Comparison of ENCODE assay signal across 20 cellular contexts in the genomic region with DNA sequence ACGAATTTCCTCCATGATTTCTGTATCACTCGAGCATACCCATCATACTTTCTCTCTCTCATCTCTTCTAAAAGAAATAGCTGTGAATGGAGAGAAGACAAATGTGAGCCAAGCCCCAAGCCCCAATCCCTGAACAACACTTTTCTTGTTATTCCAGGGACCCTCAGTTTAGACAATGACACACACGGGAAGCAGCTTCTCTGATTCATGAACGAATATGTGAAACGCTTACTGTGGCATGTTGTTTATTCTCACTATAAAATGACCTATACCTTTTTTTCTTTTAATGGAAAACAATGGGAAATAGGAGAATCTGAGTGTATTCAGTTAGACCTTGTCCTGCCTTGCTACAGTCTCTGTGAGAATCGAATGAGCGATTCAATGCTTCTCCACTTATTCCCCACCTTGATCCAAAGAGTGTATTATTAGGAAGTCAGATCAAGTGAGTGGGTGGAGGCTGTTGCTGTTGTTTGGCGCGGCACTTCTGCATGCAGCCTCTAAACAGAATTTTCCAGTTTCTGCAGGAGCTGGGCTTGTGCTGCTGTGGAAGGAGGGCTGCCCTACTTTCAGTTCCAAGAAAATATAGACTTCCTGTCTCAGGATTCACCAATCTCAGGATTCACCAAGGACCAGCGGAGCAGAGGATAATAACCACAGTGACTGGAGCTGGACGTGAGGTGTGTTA. TPM values are rescaled to one million over a fixed set of nuclear protein-coding genes. Genes with fewer than 3 reads are reported as not detected.
DNase-seq lines count a peak whose midpoint lies in the region; ATAC-seq and TF ChIP-seq lines count a peak whose summit lies in the region.
"Had no signal": no experiment of that assay in that cellular context is flagged by ENCODE, and none has a peak within 500 bp of the region (broad histone marks: within the 10 kb centered on the region; RNA-seq: fewer than 3 reads in every experiment).

No MANE protein-coding gene starts in this region.

- H3K36me3 ChIP-seq in heart left ventricle, result peaks cover 0 to 56% (median 42%) of the 10 kb centered on the region in 9 donors
- H3K36me3 ChIP-seq in left ventricle myocardium inferior, result peaks cover 55% of the 10 kb centered on the region
- peaks cover 13 to 41% of the 10 kb centered on the region in 2 donors for H3K36me3 ChIP-seq in muscle layer of duodenum (ENCODE audit: control insufficient read depth in 1 of 2, insufficient read depth in 2 of 2, low read length in 2 of 2)
- no peaks in the 10 kb centered on the region for H3K36me3 ChIP-seq in uterus
- H3K36me3 ChIP-seq: adrenal gland had no signal

- H3K27me3 ChIP-seq in heart left ventricle, result no peaks in the 10 kb centered on the region
- no peaks in the 10 kb centered on the region for H3K27me3 ChIP-seq in left ventricle myocardium inferior (ENCODE audit: low read depth)
- H3K27me3 ChIP-seq in muscle layer of duodenum (ENCODE audit: low read depth, low read length), result no peaks in the 10 kb centered on the region
- no peaks in the 10 kb centered on the region for H3K27me3 ChIP-seq in uterus
- H3K27me3 ChIP-seq: adrenal gland had no signal

- TF ChIP-seq POLR2A in heart left ventricle (IDR thresholded peaks at IDR 0.05), result no peak
- TF ChIP-seq POLR2A in uterus (IDR thresholded peaks at IDR 0.05), result no peak

- H3K9me3 ChIP-seq in heart left ventricle (no peaks in the 10 kb centered on the region), left ventricle myocardium inferior (replicated peaks) (no peaks in the 10 kb centered on the region), muscle layer of duodenum (ENCODE audit: control insufficient read depth in 1 of 2, low read length in 2 of 2) (no peaks in the 10 kb centered on the region), uterus (no peaks in the 10 kb centered on the region)
- H3K9me3 ChIP-seq: adrenal gland had no signal

- no peak overlapping the region for H3K4me3 ChIP-seq in heart left ventricle
- H3K4me3 ChIP-seq in left ventricle myocardium inferior, result no peak overlapping the region
- H3K4me3 ChIP-seq in muscle layer of duodenum (ENCODE audit: low read depth in 1 of 2, low read length in 2 of 2), result no peak overlapping the region
- no peak overlapping the region for H3K4me3 ChIP-seq in uterus
- H3K4me3 ChIP-seq: adrenal gland had no signal

- WGBS in heart left ventricle, 4 donors, result 80 to 91% (median 86%) methylated on average over 11 of the region's 11 CpGs

- intact Hi-C loops in heart left ventricle (cut with DNase I), result loop anchor here in 7 of 10 donors (2.0 to 10.0 kb wide), 4 partner anchors 240 to 320 kb away; no protein-coding TSS in a partner anchor
- intact Hi-C loops in left ventricle myocardium inferior (cut with micrococcal nuclease), result no loop called here
- intact Hi-C loops in uterus (cut with DNase I; ENCODE audit: low total_unique reads), result no loop called here
- intact Hi-C loops in posterior vena cava (cut with DNase I), result loop anchor here in 1 of 2 donors (5.0 to 10.0 kb wide), 2 partner anchors 50 to 318 kb away; no protein-coding TSS in a partner anchor

- peak overlapping the region in 3 of 12 donors; percentile 27 to 89 (median 41) for H3K27ac ChIP-seq in heart left ventricle
- H3K27ac ChIP-seq in left ventricle myocardium inferior (replicated peaks), result no peak overlapping the region
- H3K27ac ChIP-seq in muscle layer of duodenum (ENCODE audit: low read length), result peak overlapping the region; percentile 10
- peak overlapping the region; percentile 23 to 46 for H3K27ac ChIP-seq in uterus
- H3K27ac ChIP-seq: HL-60, KMS-11 had no signal

- H3K4me1 ChIP-seq in heart left ventricle, result peaks cover 0 to 62% (median 8%) of the 10 kb centered on the region in 12 donors
- peaks cover 24% of the 10 kb centered on the region for H3K4me1 ChIP-seq in left ventricle myocardium inferior
- H3K4me1 ChIP-seq in muscle layer of duodenum (ENCODE audit: control insufficient read depth in 1 of 2, insufficient read depth in 2 of 2, low read length in 2 of 2), result peaks cover 7 to 9% of the 10 kb centered on the region in 2 donors
- peaks cover 0 to 3% of the 10 kb centered on the region in 2 donors for H3K4me1 ChIP-seq in uterus

- peak in 3 of 4 donors; percentile 14 to 28 (median 19) for ATAC-seq in heart left ventricle
- ATAC-seq: activated CD8-positive, alpha-beta T cell treated with anti-CD3 and anti-CD28 coated beads, Interleukin-2, amount 10 ng/mL, durations not matched to agents 7 days and 5 days had no signal

- TF ChIP-seq CTCF in heart left ventricle (IDR thresholded peaks at IDR 0.05) (no peak), left ventricle myocardium inferior (IDR thresholded peaks at IDR 0.05; ENCODE audit: borderline replicate concordance) (no peak), uterus (IDR thresholded peaks at IDR 0.05) (no peak)

- DNase-seq in heart left ventricle (no peak), left ventricle myocardium inferior (no peak), dermis blood vessel endothelial cell (peak; percentile 48), uterus (no peak), posterior vena cava (ENCODE audit: low spot score) (no peak), NCI-H446 (lab: John Stamatoyannopoulos, UW) (no peak)
- DNase-seq in activated naive CD4-positive, alpha-beta T cell treated with Interleukin-2 at 50 U/mL for 16 hours, result no peak

RNA-seq across cellular contexts. Expression of a gene that starts 32.3 kb away (rescaled TPM):
- total RNA-seq in heart left ventricle, result not detected
- polyA plus RNA-seq in heart left ventricle, result not detected
- not detected for total RNA-seq in left ventricle myocardium inferior
- total RNA-seq in dermis blood vessel endothelial cell, result not detected in 2 replicates
- not detected for total RNA-seq in uterus
- not detected for total RNA-seq in posterior vena cava
- total RNA-seq: activated CD8-positive, alpha-beta T cell treated with anti-CD3 and anti-CD28 coated beads, Interleukin-2, amount 10 ng/mL, durations not matched to agents 7 days and 5 days; activated T-helper 1 cell treated with anti-CD3 and anti-CD28 coated beads, Interleukin-12 subunit alpha, Interleukin-12 subunit beta, Interleukin-2, Interleukin-4 antibody, amounts not matched to agents 30 ng/mL and 10 ng/mL and 1 ng/mL, durations not matched to agents 14 hours and 24 hours and 36 hours; adrenal gland; CD4-positive, CD25-positive, alpha-beta regulatory T cell; glomerular endothelial cell; mononuclear cell; osteocyte; skeletal muscle tissue; T-cell; ureter had no signal
- polyA plus RNA-seq: adrenal gland; CD4-positive, CD25-positive, alpha-beta regulatory T cell had no signal

Comparison
In these comparisons a context has a peak if more than half of its experiments do, and no peak if none do; other contexts are left out.
1. intact Hi-C loops: an anchor here in heart left ventricle (2.0 to 10.0 kb wide); none called in left ventricle myocardium inferior and uterus.